12 cellular contexts compared by ENCODE assay signal in genomic region chr7:100824499-100825214, GRCh38. TPM values are rescaled to one million over a fixed set of nuclear protein-coding genes. Genes with fewer than 3 reads are reported as not detected.
DNase-seq lines count a peak whose midpoint lies in the region; ATAC-seq and TF ChIP-seq lines count a peak whose summit lies in the region.
"Had no signal": no experiment of that assay in that cellular context is flagged by ENCODE, and none has a peak within 500 bp of the region (broad histone marks: within the 10 kb centered on the region; RNA-seq: fewer than 3 reads in every experiment).

No MANE protein-coding gene starts in this region.

- H3K36me3 Mint-ChIP-seq in nephron (ENCODE audit: low read depth), result peaks cover 34% of the 10 kb centered on the region
- H3K36me3 Mint-ChIP-seq in naive thymus-derived CD8-positive, alpha-beta T cell, result peaks cover 0 to 22% (median 9%) of the 10 kb centered on the region in 3 donors
- H3K36me3 Mint-ChIP-seq: T-cell had no signal

- TF ChIP-seq POLR2A in heart left ventricle (IDR thresholded peaks at IDR 0.05), result no peak
- TF ChIP-seq POLR2A in esophagus muscularis mucosa (IDR thresholded peaks at IDR 0.05; ENCODE audit: low read depth), result no peak

- H3K27me3 ChIP-seq in heart left ventricle, result peaks cover 0 to 28% (median 4%) of the 10 kb centered on the region in 9 donors
- H3K27me3 ChIP-seq in esophagus muscularis mucosa, result no peaks in the 10 kb centered on the region

- peaks cover 0 to 46% (median 39%) of the 10 kb centered on the region in 9 donors for H3K36me3 ChIP-seq in heart left ventricle
- peaks cover 15 to 47% (median 44%) of the 10 kb centered on the region in 4 donors for H3K36me3 ChIP-seq in esophagus muscularis mucosa

- peak overlapping the region in 1 of 3 experiments; percentile 97 for H3K27ac Mint-ChIP-seq in nephron
- H3K27ac Mint-ChIP-seq in naive thymus-derived CD8-positive, alpha-beta T cell, result no peak overlapping the region

- H3K4me3 ChIP-seq in heart left ventricle (peak overlapping the region in 11 of 12 donors; percentile 61 to 86 (median 71)), esophagus muscularis mucosa (peak overlapping the region; percentile 76 to 93 (median 76))

- H3K9me3 ChIP-seq in heart left ventricle (no peaks in the 10 kb centered on the region), esophagus muscularis mucosa (no peaks in the 10 kb centered on the region)

- intact Hi-C loops in heart left ventricle (cut with DNase I), result loop anchor here in 1 of 10 donors (2.0 kb wide), 1 partner anchor 22 kb away; no protein-coding TSS in a partner anchor
- intact Hi-C loops in cardiac septum (cut with DNase I), result loop anchor here (2.0 kb wide), 1 partner anchor 14 kb away; no protein-coding TSS in a partner anchor
- intact Hi-C loops in esophagus muscularis mucosa (cut with DNase I), result no loop called here

- peaks cover 3% of the 10 kb centered on the region for H3K27me3 Mint-ChIP-seq in nephron (ENCODE audit: low read depth)
- H3K27me3 Mint-ChIP-seq in naive thymus-derived CD8-positive, alpha-beta T cell, result peaks cover 11 to 49% (median 31%) of the 10 kb centered on the region in 5 donors

- H3K9me3 Mint-ChIP-seq in nephron, result no peaks in the 10 kb centered on the region
- H3K9me3 Mint-ChIP-seq in naive thymus-derived CD8-positive, alpha-beta T cell, result no peaks in the 10 kb centered on the region
- H3K9me3 Mint-ChIP-seq: T-cell had no signal

- DNase-seq in heart left ventricle, result no peak
- no peak for DNase-seq in cardiac septum (ENCODE audit: low spot score)
- no peak for DNase-seq in esophagus muscularis mucosa (ENCODE audit: extremely low spot score)
- no peak for DNase-seq in HK-2 (ENCODE audit: unreplicated experiment)
- no peak for DNase-seq in activated CD4-positive, alpha-beta T cell treated with anti-CD3 and anti-CD28 coated beads, Interleukin-2, amount 50 U/mL, for 1 hour
- DNase-seq in naive thymus-derived CD8-positive, alpha-beta T cell, result no peak
- DNase-seq: activated CD8-positive, alpha-beta memory T cell treated with anti-CD3 and anti-CD28 coated beads, Interleukin-2, amount 50 U/mL, for 4 hours; KBM-7; NCI-H226; T-cell had no signal

- WGBS in heart left ventricle, 4 donors, result 43 to 59% (median 53%) methylated on average over 18 of the region's 18 CpGs
- WGBS in esophagus muscularis mucosa, result 48% methylated on average over 14 of the region's 18 CpGs

- TF ChIP-seq CTCF in heart left ventricle (IDR thresholded peaks at IDR 0.05) (no peak), esophagus muscularis mucosa (IDR thresholded peaks at IDR 0.05) (no peak), nephron (IDR thresholded peaks at IDR 0.05; ENCODE audit: unreplicated experiment in 3 of 3) (no peak)

- H3K4me1 ChIP-seq in heart left ventricle, result peaks cover 0 to 43% (median 13%) of the 10 kb centered on the region in 12 donors
- H3K4me1 ChIP-seq in esophagus muscularis mucosa, result peaks cover 19 to 58% (median 51%) of the 10 kb centered on the region in 4 donors

- no peak for TF ChIP-seq EP300 in esophagus muscularis mucosa (IDR thresholded peaks at IDR 0.05)

- ATAC-seq in heart left ventricle (no peak), GM19455 (IDR thresholded peaks at IDR 0.05; ENCODE audit: unreplicated experiment) (no peak)
- ATAC-seq in naive thymus-derived CD8-positive, alpha-beta T cell, result no peak
- ATAC-seq: T-cell had no signal

- H3K4me3 Mint-ChIP-seq in nephron, result peak overlapping the region; percentile 90 to 96 (median 93)
- H3K4me3 Mint-ChIP-seq in naive thymus-derived CD8-positive, alpha-beta T cell, result peak overlapping the region in 1 of 10 donors; percentile 24

- POLR2A ChIA-PET in naive thymus-derived CD8-positive, alpha-beta T cell (lab: Charles Lee), result no interaction called here

- peak overlapping the region; percentile 2 to 94 (median 83) for H3K27ac ChIP-seq in heart left ventricle
- peak overlapping the region; percentile 85 to 91 (median 88) for H3K27ac ChIP-seq in esophagus muscularis mucosa (replicated peaks in 1 of 4)

- peaks cover 22% of the 10 kb centered on the region for H3K4me1 Mint-ChIP-seq in nephron
- H3K4me1 Mint-ChIP-seq in naive thymus-derived CD8-positive, alpha-beta T cell, result peaks cover 16 to 30% (median 26%) of the 10 kb centered on the region in 4 donors

RNA-seq across cellular contexts. Expression of gene EPHB4, which starts 2.7 kb away (rescaled TPM):
- total RNA-seq in heart left ventricle, result 10 to 100 TPM; 18.0 to 76.2 (median 21.4) TPM
- polyA plus RNA-seq in heart left ventricle, result 10 to 100 TPM; 10.7 to 35.2 TPM
- total RNA-seq in cardiac septum, result 23.9 TPM
- total RNA-seq in esophagus muscularis mucosa, result 10 to 100 TPM; 26.2 to 92.4 (median 59.0) TPM
- total RNA-seq in naive thymus-derived CD8-positive, alpha-beta T cell, result 10 to 100 TPM; 11.8 to 12.3 TPM
- under 1 TPM in 2 of 3 donors, not detected in 1; 0.18 to 0.46 TPM for polyA plus RNA-seq in naive thymus-derived CD8-positive, alpha-beta T cell

RNA-seq across cellular contexts. Expression of gene SLC12A9, which starts 27.9 kb away (rescaled TPM):
- total RNA-seq in heart left ventricle, result 10 to 100 TPM in 1 of 9 donors, 1 to 10 TPM in 8; 4.6 to 23.6 (median 7.0) TPM
- polyA plus RNA-seq in heart left ventricle, result 10 to 100 TPM in 1 of 2 donors, 1 to 10 TPM in 1; 6.4 to 10.5 TPM
- total RNA-seq in cardiac septum, result 6.9 TPM
- total RNA-seq in esophagus muscularis mucosa, result 10 to 100 TPM; 15.0 to 26.0 (median 19.9) TPM
- total RNA-seq in naive thymus-derived CD8-positive, alpha-beta T cell, result 10 to 100 TPM; 66.9 to 74.7 TPM
- polyA plus RNA-seq in naive thymus-derived CD8-positive, alpha-beta T cell, result 1 to 10 TPM; 6.8 to 9.4 (median 8.0) TPM

RNA-seq across cellular contexts. Expression of gene TRIP6, which starts 42.5 kb away (rescaled TPM):
- total RNA-seq in heart left ventricle, result 10 to 100 TPM in 8 of 9 donors, 1 to 10 TPM in 1; 9.2 to 37.3 (median 17.1) TPM
- polyA plus RNA-seq in heart left ventricle, result 10 to 100 TPM; 10.6 to 23.1 TPM
- 24.4 TPM for total RNA-seq in cardiac septum
- total RNA-seq in esophagus muscularis mucosa, result 10 to 100 TPM; 60.2 to 89.9 (median 81.2) TPM
- total RNA-seq in naive thymus-derived CD8-positive, alpha-beta T cell, result 10 to 100 TPM; 14.3 to 16.2 TPM
- 1 to 10 TPM; 3.4 to 6.0 (median 4.9) TPM for polyA plus RNA-seq in naive thymus-derived CD8-positive, alpha-beta T cell

RNA-seq across cellular contexts. Expression of gene SRRT, which starts 50.2 kb away (rescaled TPM):
- total RNA-seq in heart left ventricle (10 to 100 TPM; 31.0 to 62.2 (median 49.5) TPM), cardiac septum (62.9 TPM), esophagus muscularis mucosa (10 to 100 TPM; 47.2 to 69.6 (median 61.7) TPM)
- polyA plus RNA-seq in heart left ventricle, result 10 to 100 TPM; 38.0 to 49.7 TPM
- 100 to 1,000 TPM; 263 to 267 TPM for total RNA-seq in naive thymus-derived CD8-positive, alpha-beta T cell
- 10 to 100 TPM; 51.1 to 69.4 (median 63.2) TPM for polyA plus RNA-seq in naive thymus-derived CD8-positive, alpha-beta T cell
